13 cellular contexts compared by ENCODE assay signal in genomic region chr4:53963336-53963735, GRCh38.
"Had no signal": no experiment of that assay in that cellular context is flagged by ENCODE, and none has a peak within 500 bp of the region (broad histone marks: within the 10 kb centered on the region; RNA-seq: fewer than 3 reads in every experiment).

No MANE protein-coding gene starts in this region.

- H3K79me2 ChIP-seq: hepatocyte had no signal

- H3K4me2 ChIP-seq: hepatocyte had no signal

- H3K9me3 Mint-ChIP-seq: activated B cell treated with CpG ODN at 0.5 μM for 24 hours; activated CD4-positive, alpha-beta T cell treated with anti-CD3 and anti-CD28 coated beads, Interleukin-2, amount 10 ng/mL, durations not matched to agents 24 days and 14 days; stimulated activated effector memory CD8-positive, alpha-beta T cell treated with anti-CD3 and anti-CD28 coated beads, Interleukin-12 subunit alpha, Interleukin-12 subunit beta, amount 100 ng/mL, for 72 hours had no signal

- H3K36me3 Mint-ChIP-seq: naive thymus-derived CD4-positive, alpha-beta T cell; stimulated activated effector memory CD8-positive, alpha-beta T cell treated with anti-CD3 and anti-CD28 coated beads, Interleukin-12 subunit alpha, Interleukin-12 subunit beta, amount 100 ng/mL, for 72 hours had no signal

- H3K36me3 ChIP-seq: neutrophil, right atrium auricular region, transverse colon had no signal

- H3K27ac ChIP-seq: body of pancreas, hepatocyte, neutrophil, right atrium auricular region, transverse colon had no signal

- H3K4me1 ChIP-seq: body of pancreas, transverse colon had no signal

- H3K27me3 ChIP-seq: body of pancreas, hepatocyte, neutrophil, right atrium auricular region, transverse colon had no signal

- H3K9me3 ChIP-seq: body of pancreas, neutrophil, right atrium auricular region, transverse colon had no signal

- DNase-seq: activated B cell treated with CpG ODN at 0.5 μM for 24 hours; activated CD4-positive, alpha-beta T cell treated with anti-CD3 and anti-CD28 coated beads, Interleukin-2, amount 10 ng/mL, durations not matched to agents 24 days and 14 days; activated naive CD4-positive, alpha-beta T cell treated with anti-CD3 and anti-CD28 coated beads, Interleukin-2, amount 50 U/mL, for 16 hours; naive thymus-derived CD4-positive, alpha-beta T cell; posterior cingulate gyrus; substantia nigra; T-helper 2 cell; transverse colon had no signal

- ATAC-seq: body of pancreas; naive thymus-derived CD4-positive, alpha-beta T cell; stimulated activated effector memory CD8-positive, alpha-beta T cell treated with anti-CD3 and anti-CD28 coated beads, Interleukin-12 subunit alpha, Interleukin-12 subunit beta, amount 100 ng/mL, for 72 hours had no signal

- H3K4me1 Mint-ChIP-seq: activated B cell treated with CpG ODN at 0.5 μM for 24 hours; activated CD4-positive, alpha-beta T cell treated with anti-CD3 and anti-CD28 coated beads, Interleukin-2, amount 10 ng/mL, durations not matched to agents 24 days and 14 days; naive thymus-derived CD4-positive, alpha-beta T cell; stimulated activated effector memory CD8-positive, alpha-beta T cell treated with anti-CD3 and anti-CD28 coated beads, Interleukin-12 subunit alpha, Interleukin-12 subunit beta, amount 100 ng/mL, for 72 hours had no signal

- H3K27me3 Mint-ChIP-seq: activated B cell treated with CpG ODN at 0.5 μM for 24 hours; activated CD4-positive, alpha-beta T cell treated with anti-CD3 and anti-CD28 coated beads, Interleukin-2, amount 10 ng/mL, durations not matched to agents 24 days and 14 days; naive thymus-derived CD4-positive, alpha-beta T cell had no signal

- H3K4me3 ChIP-seq: body of pancreas, hepatocyte, right atrium auricular region, transverse colon had no signal

- H3K4me3 Mint-ChIP-seq: activated B cell treated with CpG ODN at 0.5 μM for 24 hours; activated CD4-positive, alpha-beta T cell treated with anti-CD3 and anti-CD28 coated beads, Interleukin-2, amount 10 ng/mL, durations not matched to agents 24 days and 14 days; naive thymus-derived CD4-positive, alpha-beta T cell; stimulated activated effector memory CD8-positive, alpha-beta T cell treated with anti-CD3 and anti-CD28 coated beads, Interleukin-12 subunit alpha, Interleukin-12 subunit beta, amount 100 ng/mL, for 72 hours had no signal

- H3K27ac Mint-ChIP-seq: activated B cell treated with CpG ODN at 0.5 μM for 24 hours; activated CD4-positive, alpha-beta T cell treated with anti-CD3 and anti-CD28 coated beads, Interleukin-2, amount 10 ng/mL, durations not matched to agents 24 days and 14 days; naive thymus-derived CD4-positive, alpha-beta T cell; stimulated activated effector memory CD8-positive, alpha-beta T cell treated with anti-CD3 and anti-CD28 coated beads, Interleukin-12 subunit alpha, Interleukin-12 subunit beta, amount 100 ng/mL, for 72 hours had no signal

- H2AFZ ChIP-seq: hepatocyte had no signal
